ENCODE assay signal across 1 cellular context in genomic region chr17:55446581-55447205, GRCh38.
TF ChIP-seq lines count a peak whose summit lies in the region.

No MANE protein-coding gene starts in this region.

TF ChIP-seq in HepG2, 621 proteins besides CTCF, POLR2A, EP300 and RAD21 (continued from another document and continues in another):
- TF ChIP-seq BCLAF1 (IDR thresholded peaks at IDR 0.05) (no peak), ZNF768 (CRISPR knock-in tag; IDR thresholded peaks at IDR 0.05) (no peak), MYNN (CRISPR knock-in tag; IDR thresholded peaks at IDR 0.05; ENCODE audit: low read depth) (no peak), STAT5B (CRISPR knock-in tag; IDR thresholded peaks at IDR 0.05) (no peak), ZNF333 (CRISPR knock-in tag; IDR thresholded peaks at IDR 0.05; ENCODE audit: borderline replicate concordance) (no peak), ZBTB42 (CRISPR knock-in tag; IDR thresholded peaks at IDR 0.05) (no peak), TFDP2 (CRISPR knock-in tag; IDR thresholded peaks at IDR 0.05) (no peak; the same call in 1 of the 2 replicates), CHD4 (IDR thresholded peaks at IDR 0.05; ENCODE audit: borderline replicate concordance, low read length) (no peak), ZNF567 (CRISPR knock-in tag; IDR thresholded peaks at IDR 0.05; ENCODE audit: borderline replicate concordance) (no peak), ISL2 (CRISPR knock-in tag; IDR thresholded peaks at IDR 0.05) (peak; percentile 99), IRF2 (CRISPR knock-in tag; IDR thresholded peaks at IDR 0.05) (peak; percentile 73), MED13 (CRISPR knock-in tag; IDR thresholded peaks at IDR 0.05) (peak; percentile 99), ATF5 (CRISPR knock-in tag; IDR thresholded peaks at IDR 0.05; ENCODE audit: low read depth) (no peak), ZNF646 (CRISPR knock-in tag; IDR thresholded peaks at IDR 0.05) (no peak), ZFP37 (CRISPR knock-in tag; IDR thresholded peaks at IDR 0.05; ENCODE audit: borderline replicate concordance) (peak; percentile 89; the same call in 1 of the 2 replicates), ZBTB7A (CRISPR knock-in tag; IDR thresholded peaks at IDR 0.05) (no peak), ZHX2 (IDR thresholded peaks at IDR 0.05; ENCODE audit: low read depth) (no peak; the same call in 1 of the 2 replicates), ZHX2 (CRISPR knock-in tag; IDR thresholded peaks at IDR 0.05; ENCODE audit: borderline replicate concordance) (peak; percentile 91; the same call in 1 of the 2 replicates), HDAC6 (IDR thresholded peaks at IDR 0.05; ENCODE audit: low read depth, low read length) (no peak), ZSCAN12 (CRISPR knock-in tag; IDR thresholded peaks at IDR 0.05) (no peak), ZNF713 (CRISPR knock-in tag; IDR thresholded peaks at IDR 0.05) (no peak), AGO1 (IDR thresholded peaks at IDR 0.05; ENCODE audit: low read depth, low read length, poor library complexity, severe bottlenecking) (no peak), ETS1 (CRISPR knock-in tag; IDR thresholded peaks at IDR 0.05) (no peak), ZNF292 (CRISPR knock-in tag; IDR thresholded peaks at IDR 0.05; ENCODE audit: borderline replicate concordance, low read depth) (no peak), ZBTB38 (CRISPR knock-in tag; IDR thresholded peaks at IDR 0.05) (no peak), KDM1A (CRISPR knock-in tag; IDR thresholded peaks at IDR 0.05) (no peak), ZNF383 (CRISPR knock-in tag; IDR thresholded peaks at IDR 0.05; ENCODE audit: borderline replicate concordance) (no peak), GMEB2 (CRISPR knock-in tag; IDR thresholded peaks at IDR 0.05; ENCODE audit: low read depth) (no peak), GATAD2A (CRISPR knock-in tag; IDR thresholded peaks at IDR 0.05) (peak; percentile 98), MED8 (CRISPR knock-in tag; IDR thresholded peaks at IDR 0.05; ENCODE audit: insufficient replicate concordance) (peak; percentile 81)
